ENCODE assay signal across 21 cellular contexts in genomic region chr2:33342171-33342570, GRCh38.
A peak's percentile ranks its signal among the peaks of the same experiment; 100 is the strongest.
DNase-seq lines count a peak whose midpoint lies in the region; ATAC-seq, FAIRE-seq and TF ChIP-seq lines count a peak whose summit lies in the region.
"Had no signal": no experiment of that assay in that cellular context is flagged by ENCODE, and none has a peak within 500 bp of the region (broad histone marks: within the 10 kb centered on the region; RNA-seq: fewer than 3 reads in every experiment).

No MANE protein-coding gene starts in this region.

- no CpG with 5 or more reads among the region's 5 CpGs for WGBS in trophoblast cell (ENCODE audit: extremely low coverage, insufficient coverage, insufficient read length)
- WGBS in small intestine, 3 donors = 53 to 66% (median 60%) methylated on average over 5 of the region's 5 CpGs
- WGBS in pancreas, 2 donors = 47 to 51% methylated on average over 5 of the region's 5 CpGs

- H3K9ac ChIP-seq in endothelial cell of umbilical vein (replicated peaks; ENCODE audit: extremely low read depth, insufficient read depth, low read length) = peak overlapping the region; percentile 87
- no peak overlapping the region for H3K9ac ChIP-seq in trophoblast cell (ENCODE audit: low read length)

- peak; percentile 20 for DNase-seq in DMS53 treated with DMSO at 0.1 percent for 48 hours (lab: John Stamatoyannopoulos, UW; ENCODE audit: unreplicated experiment)
- DNase-seq in NCI-H69 (lab: John Stamatoyannopoulos, UW) = peak; percentile 7
- DNase-seq in endothelial cell of umbilical vein (ENCODE audit: low read depth, low spot score) = peak; percentile 98
- DNase-seq in trophoblast cell = no peak
- no peak for DNase-seq in AG20443 (ENCODE audit: low spot score)
- no peak for DNase-seq in small intestine
- no peak for DNase-seq in pancreas
- DNase-seq: C1 segment of cervical spinal cord, GF-D8, Kasumi-1, MM.1S, NCI-H1105, NCI-H2029, NCI-H2171, NCI-H446, NCI-H82, PC-9 had no signal

- no peak overlapping the region for H3K4ac ChIP-seq in trophoblast cell (ENCODE audit: low read depth, low read length)

- H3K9me3 ChIP-seq in endothelial cell of umbilical vein (replicated peaks; ENCODE audit: control insufficient read depth, insufficient read depth, low read length) (no peaks in the 10 kb centered on the region), trophoblast cell (ENCODE audit: insufficient read depth, low read depth, low read length) (no peaks in the 10 kb centered on the region), small intestine (ENCODE audit: control insufficient read depth, low read depth) (no peaks in the 10 kb centered on the region), pancreas (no peaks in the 10 kb centered on the region)
- H3K9me3 ChIP-seq: A549 had no signal

- peaks cover 28% of the 10 kb centered on the region for H3K4me1 ChIP-seq in endothelial cell of umbilical vein (ENCODE audit: control insufficient read depth, extremely low read depth, insufficient read depth, low read length)
- H3K4me1 ChIP-seq in trophoblast cell (ENCODE audit: control insufficient read depth in 1 of 2, insufficient read depth in 2 of 2, low read length in 2 of 2) = no peaks in the 10 kb centered on the region
- H3K4me1 ChIP-seq in small intestine (ENCODE audit: control insufficient read depth in 2 of 2, insufficient read depth in 1 of 2, low read depth in 1 of 2, low read length in 1 of 2) = no peaks in the 10 kb centered on the region
- H3K4me1 ChIP-seq in pancreas = no peaks in the 10 kb centered on the region

- no peak for ATAC-seq in pancreas
- ATAC-seq: A549, GM23338, HCT116 had no signal

- H3K36me3 ChIP-seq in endothelial cell of umbilical vein (ENCODE audit: control insufficient read depth in 2 of 2, extremely low read depth in 1 of 2, insufficient read depth in 2 of 2, low read length in 2 of 2) = no peaks in the 10 kb centered on the region
- no peaks in the 10 kb centered on the region for H3K36me3 ChIP-seq in trophoblast cell (ENCODE audit: control insufficient read depth in 1 of 2, insufficient read depth in 2 of 2, low read length in 2 of 2)
- no peaks in the 10 kb centered on the region for H3K36me3 ChIP-seq in small intestine (ENCODE audit: control insufficient read depth in 2 of 2, insufficient read depth in 2 of 2, low read length in 2 of 2)
- H3K36me3 ChIP-seq in pancreas = no peaks in the 10 kb centered on the region

- peak overlapping the region; percentile 99 for H3K27ac ChIP-seq in endothelial cell of umbilical vein (ENCODE audit: insufficient read depth, low read depth, low read length)
- H3K27ac ChIP-seq in trophoblast cell (ENCODE audit: low read depth, low read length) = no peak overlapping the region
- no peak overlapping the region for H3K27ac ChIP-seq in small intestine (ENCODE audit: low read depth in 1 of 2, low read length in 1 of 2)
- no peak overlapping the region for H3K27ac ChIP-seq in pancreas
- H3K27ac ChIP-seq: A549, PC-9 had no signal

- dilution Hi-C loops in endothelial cell of umbilical vein (cut with MboI; ENCODE audit: extremely low pct_ligation_motif_present, low sequenced_read_pairs) = no loop called here

- TF ChIP-seq CTCF in endothelial cell of umbilical vein (IDR thresholded peaks at IDR 0.05; ENCODE audit: extremely low read depth in 1 of 2, insufficient read depth in 1 of 2, low read depth in 1 of 2, low read length in 2 of 2) = no peak
- no peak for TF ChIP-seq CTCF in pancreas (IDR thresholded peaks at IDR 0.05)

- POLR2A ChIA-PET in endothelial cell of umbilical vein (lab: Charles Lee) = no interaction called here

- H2BK5ac ChIP-seq in trophoblast cell (ENCODE audit: low read depth, low read length, poor library complexity) = no peak overlapping the region

- no peaks in the 10 kb centered on the region for H4K20me1 ChIP-seq in endothelial cell of umbilical vein (replicated peaks; ENCODE audit: control insufficient read depth, extremely low read depth, insufficient read depth, low read length)

- no peak overlapping the region for H4K12ac ChIP-seq in trophoblast cell (ENCODE audit: low read depth, low read length)

- intact Hi-C loops in endothelial cell of umbilical vein (cut with micrococcal nuclease) = loop anchor here (1.0 to 2.0 kb wide), 7 partner anchors 33 to 319 kb away; partner anchors contain the start of gene RASGRP3
- intact Hi-C loops in pancreas (cut with DNase I) = no loop called here

- no peak overlapping the region for H3K23ac ChIP-seq in trophoblast cell (ENCODE audit: low read length)

- H3K79me2 ChIP-seq in endothelial cell of umbilical vein (ENCODE audit: control insufficient read depth, insufficient read depth, low read length) = no peaks in the 10 kb centered on the region
- H3K79me2 ChIP-seq in trophoblast cell (ENCODE audit: control insufficient read depth, insufficient read depth, low read length, poor library complexity) = no peaks in the 10 kb centered on the region

- H4K8ac ChIP-seq in trophoblast cell (ENCODE audit: low read depth, low read length) = no peak overlapping the region

- no peak overlapping the region for H2AK5ac ChIP-seq in trophoblast cell (ENCODE audit: low read length)

- H3K18ac ChIP-seq in trophoblast cell (ENCODE audit: low read length) = no peak overlapping the region

- no peak overlapping the region for H2BK120ac ChIP-seq in trophoblast cell (ENCODE audit: insufficient read depth, low read length, poor library complexity)

- no peak overlapping the region for H2BK12ac ChIP-seq in trophoblast cell (ENCODE audit: low read length)

- H3K4me2 ChIP-seq in endothelial cell of umbilical vein (ENCODE audit: insufficient read depth, low read length) (peak overlapping the region; percentile 65), trophoblast cell (ENCODE audit: low read length) (no peak overlapping the region)
- H3K4me2 ChIP-seq: A549, GM23338, PC-9 had no signal

- CTCF ChIA-PET in endothelial cell of umbilical vein (lab: Charles Lee) = interaction anchor here (1.0 to 1.2 kb wide), 4 partner anchors 51 to 99 kb away, joined by 3 to 5 read pairs (median 4); no protein-coding TSS in a partner anchor

- peak overlapping the region; percentile 24 for H4K91ac ChIP-seq in trophoblast cell (ENCODE audit: low read depth, low read length)

- FAIRE-seq in endothelial cell of umbilical vein (lab: Jason Lieb, UNC) = peak; percentile 98
- no peak for FAIRE-seq in small intestine (lab: Jason Lieb, UNC)
- FAIRE-seq in pancreas (lab: Jason Lieb, UNC) = no peak
- FAIRE-seq: A549, GM12892 had no signal

- no TSS peak for BruUV-seq in endothelial cell of umbilical vein (replicated peaks; lab: Mats Ljungman, UMichigan)

- peak; percentile 40 for TF ChIP-seq POLR2A in endothelial cell of umbilical vein (IDR thresholded peaks at IDR 0.05; ENCODE audit: low read depth, low read length)

- H3K27me3 ChIP-seq in endothelial cell of umbilical vein (ENCODE audit: control insufficient read depth in 2 of 2, insufficient read depth in 2 of 2, low read length in 2 of 2) (no peaks in the 10 kb centered on the region), trophoblast cell (ENCODE audit: insufficient read depth, low read length) (no peaks in the 10 kb centered on the region), small intestine (ENCODE audit: control insufficient read depth in 2 of 2, insufficient read depth in 2 of 2, low read length in 2 of 2) (no peaks in the 10 kb centered on the region), pancreas (no peaks in the 10 kb centered on the region)

- no peaks in the 10 kb centered on the region for H3K79me1 ChIP-seq in trophoblast cell (ENCODE audit: low read length)

- H3K14ac ChIP-seq in trophoblast cell (ENCODE audit: low read length) = no peak overlapping the region

- H2AFZ ChIP-seq in endothelial cell of umbilical vein (ENCODE audit: low read depth, low read length) (no peak overlapping the region), trophoblast cell (ENCODE audit: insufficient read depth, low read length, poor library complexity) (no peak overlapping the region)
- H2AFZ ChIP-seq: GM23338, PC-9 had no signal

- no peaks in the 10 kb centered on the region for H3K9me1 ChIP-seq in endothelial cell of umbilical vein (replicated peaks; ENCODE audit: control insufficient read depth, extremely low read depth, insufficient read depth, low read length)

- no peak overlapping the region for H3K4me3 ChIP-seq in endothelial cell of umbilical vein (replicated peaks in 1 of 3; ENCODE audit: insufficient read depth in 1 of 3, low read depth in 1 of 3, low read length in 3 of 3)
- no peak overlapping the region for H3K4me3 ChIP-seq in trophoblast cell (ENCODE audit: low read depth, low read length)
- no peak overlapping the region for H3K4me3 ChIP-seq in small intestine (ENCODE audit: low read depth in 1 of 2, low read length in 2 of 2)
- H3K4me3 ChIP-seq in pancreas = no peak overlapping the region
- H3K4me3 ChIP-seq: A549, GM23338, PC-9 had no signal

TF ChIP-seq in endothelial cell of umbilical vein, 7 proteins besides CTCF, POLR2A, EP300 and RAD21:
- TF ChIP-seq, protein P1, sequence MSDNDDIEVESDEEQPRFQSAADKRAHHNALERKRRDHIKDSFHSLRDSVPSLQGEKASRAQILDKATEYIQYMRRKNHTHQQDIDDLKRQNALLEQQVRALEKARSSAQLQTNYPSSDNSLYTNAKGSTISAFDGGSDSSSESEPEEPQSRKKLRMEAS (IDR thresholded peaks at IDR 0.05; ENCODE audit: insufficient read depth, insufficient read length) = no peak
- TF ChIP-seq EZH2 (IDR thresholded peaks at IDR 0.05; ENCODE audit: borderline replicate concordance, low read depth, low read length, severe bottlenecking) (no peak), FOS (IDR thresholded peaks at IDR 0.05; ENCODE audit: borderline replicate concordance, insufficient read depth, low read length) (peak; percentile 86), JUN (IDR thresholded peaks at IDR 0.05; ENCODE audit: borderline replicate concordance, insufficient read depth, insufficient read length, low read depth) (peak; percentile 89), MYC (IDR thresholded peaks at IDR 0.05; ENCODE audit: low read depth, low read length) (no peak), POLR2AphosphoS5 (IDR thresholded peaks at IDR 0.05; ENCODE audit: insufficient read depth, low read depth, low read length) (peak; percentile 85), GATA2 (IDR thresholded peaks at IDR 0.05; ENCODE audit: insufficient read depth, insufficient read length, low read depth, low read length) (peak; percentile 84)

Comparison
In these comparisons a context has a peak if more than half of its experiments do, and no peak if none do; other contexts are left out.
1. DNase-seq: peak in DMS53 treated with DMSO at 0.1 percent for 48 hours (single experiment), NCI-H69 (single experiment) and endothelial cell of umbilical vein (single experiment); none in trophoblast cell (0 of 2), AG20443 (single experiment), small intestine (single experiment) and pancreas (0 of 6).